In genomic region chr4:1112821-1113182, GRCh38 we compare ENCODE assay signal across 1 cellular context.
TF ChIP-seq lines count a peak whose summit lies in the region.

No MANE protein-coding gene starts in this region.

TF ChIP-seq in A549, 52 proteins besides CTCF, POLR2A, EP300 and RAD21 (continued from another document):
- TF ChIP-seq, protein P1, sequence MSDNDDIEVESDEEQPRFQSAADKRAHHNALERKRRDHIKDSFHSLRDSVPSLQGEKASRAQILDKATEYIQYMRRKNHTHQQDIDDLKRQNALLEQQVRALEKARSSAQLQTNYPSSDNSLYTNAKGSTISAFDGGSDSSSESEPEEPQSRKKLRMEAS (IDR thresholded peaks at IDR 0.05) = no peak
- TF ChIP-seq CEBPB (IDR thresholded peaks at IDR 0.05) (no peak), RCOR1 (IDR thresholded peaks at IDR 0.05; ENCODE audit: low read depth, low read length) (no peak), CHD4 (IDR thresholded peaks at IDR 0.05; ENCODE audit: borderline replicate concordance) (no peak)
TF ChIP-seq in A549: peak in this region for 0.
